In the genomic region with DNA sequence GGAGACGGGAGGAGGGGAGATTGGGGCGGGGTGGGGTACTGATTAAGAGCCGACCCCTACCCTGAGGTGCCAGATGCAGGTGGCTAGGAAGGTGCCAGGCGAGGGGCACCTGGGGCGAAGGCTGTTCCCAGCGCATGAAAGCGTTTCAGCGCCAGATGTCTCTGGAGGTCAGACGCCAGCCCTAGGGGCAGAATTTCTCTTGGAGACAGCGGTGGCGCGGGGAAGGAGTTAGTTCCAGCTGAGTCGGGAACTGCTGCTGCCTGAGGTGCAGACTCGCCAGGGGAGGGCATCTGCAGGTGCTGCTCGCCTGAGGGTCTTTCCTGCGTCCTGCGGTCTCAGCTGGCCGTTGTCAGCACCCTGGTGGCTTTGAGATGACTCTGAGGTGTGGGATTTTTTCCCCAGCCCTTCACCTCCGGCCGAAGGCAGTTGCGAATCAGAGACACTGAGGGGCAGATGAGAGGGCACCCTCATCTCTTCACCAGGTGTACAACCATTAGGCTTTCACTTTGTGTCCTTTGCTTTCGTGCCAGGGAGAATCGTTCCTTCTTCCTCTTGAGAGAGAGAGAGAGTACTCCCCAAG, we compare ENCODE assay signal across 8 cellular contexts. TPM values are rescaled to one million over a fixed set of nuclear protein-coding genes. Genes with fewer than 3 reads are reported as not detected.
DNase-seq lines count a peak whose midpoint lies in the region; ATAC-seq and TF ChIP-seq lines count a peak whose summit lies in the region.

No MANE protein-coding gene starts in this region.

- H3K79me2 ChIP-seq in osteoblast (ENCODE audit: insufficient read depth, low read length) = no peaks in the 10 kb centered on the region

- H3K36me3 ChIP-seq in osteoblast (ENCODE audit: insufficient read depth, low read length) = no peaks in the 10 kb centered on the region

- H3K4me2 ChIP-seq in osteoblast (ENCODE audit: insufficient read depth, low read length) = peak overlapping the region; percentile 73

- H3K4me3 Mint-ChIP-seq in HFFc6 = peak overlapping the region; percentile 74
- H3K4me3 Mint-ChIP-seq in activated T-cell treated with anti-CD3 and anti-CD28 coated beads, Interleukin-2, amount 50 U/mL, for 72 hours = peak overlapping the region; percentile 81 to 87

- peaks cover 19% of the 10 kb centered on the region for H3K4me1 Mint-ChIP-seq in HFFc6 (ENCODE audit: low read depth)
- H3K4me1 Mint-ChIP-seq in activated T-cell treated with anti-CD3 and anti-CD28 coated beads, Interleukin-2, amount 50 U/mL, for 72 hours (ENCODE audit: low read depth) = peaks cover 32% of the 10 kb centered on the region

- no peaks in the 10 kb centered on the region for H3K36me3 Mint-ChIP-seq in HFFc6 (ENCODE audit: low read depth)
- no peaks in the 10 kb centered on the region for H3K36me3 Mint-ChIP-seq in activated T-cell treated with anti-CD3 and anti-CD28 coated beads, Interleukin-2, amount 50 U/mL, for 72 hours (ENCODE audit: insufficient read depth in 2 of 2)

- peak; percentile 28 to 39 for ATAC-seq in activated T-cell treated with anti-CD3 and anti-CD28 coated beads, Interleukin-2, amount 50 U/mL, for 72 hours (replicated peaks in 1 of 2)
- no peak for ATAC-seq in GM18517 (IDR thresholded peaks at IDR 0.05; ENCODE audit: unreplicated experiment)

- H3K27me3 Mint-ChIP-seq in HFFc6 (ENCODE audit: insufficient read depth) = peaks cover 26% of the 10 kb centered on the region
- no peaks in the 10 kb centered on the region for H3K27me3 Mint-ChIP-seq in activated T-cell treated with anti-CD3 and anti-CD28 coated beads, Interleukin-2, amount 50 U/mL, for 72 hours (ENCODE audit: low read depth)

- peaks cover 73% of the 10 kb centered on the region for H3K27me3 ChIP-seq in osteoblast (ENCODE audit: insufficient read depth, low read length)

- TF ChIP-seq CTCF in HFFc6 (IDR thresholded peaks at IDR 0.05) = no peak
- no peak for TF ChIP-seq CTCF in osteoblast (IDR thresholded peaks at IDR 0.05; ENCODE audit: extremely low read depth, low read depth, low read length)

- H3K9me3 ChIP-seq in osteoblast (ENCODE audit: low read depth, low read length) = no peaks in the 10 kb centered on the region

- H3K4me3 ChIP-seq in osteoblast (ENCODE audit: insufficient read depth, low read length) = peak overlapping the region; percentile 61

- H4K20me1 ChIP-seq in osteoblast (ENCODE audit: insufficient read depth, low read length) = no peaks in the 10 kb centered on the region

- no peak overlapping the region for H3K27ac Mint-ChIP-seq in HFFc6
- no peak overlapping the region for H3K27ac Mint-ChIP-seq in activated T-cell treated with anti-CD3 and anti-CD28 coated beads, Interleukin-2, amount 50 U/mL, for 72 hours

- DNase-seq in DMS53 (lab: John Stamatoyannopoulos, UW) (peak; percentile 74), HFFc6 (no peak), NCI-H460 (ENCODE audit: extremely low read depth, low read depth) (peak; percentile 21), globus pallidus (ENCODE audit: low spot score) (peak; percentile 55), osteoblast (ENCODE audit: insufficient read length, low spot score, missing footprints) (peak; percentile 74), HK-2 (ENCODE audit: unreplicated experiment) (no peak)
- DNase-seq in activated T-cell treated with anti-CD3 and anti-CD28 coated beads, Interleukin-2, amount 50 U/mL, for 72 hours = peak; percentile 29 to 30

- no peaks in the 10 kb centered on the region for H3K9me3 Mint-ChIP-seq in HFFc6
- no peaks in the 10 kb centered on the region for H3K9me3 Mint-ChIP-seq in activated T-cell treated with anti-CD3 and anti-CD28 coated beads, Interleukin-2, amount 50 U/mL, for 72 hours

- no peak overlapping the region for H2AFZ ChIP-seq in osteoblast (ENCODE audit: low read length)

- H3K27ac ChIP-seq in osteoblast (ENCODE audit: low read depth, low read length) = no peak overlapping the region

- peaks cover 10% of the 10 kb centered on the region for H3K4me1 ChIP-seq in osteoblast (ENCODE audit: insufficient read depth, low read length)

RNA-seq across cellular contexts. Expression of a gene that starts 0.5 kb away (rescaled TPM):
- total RNA-seq in HFFc6 (2021; fragmentation: NEBNext Ultra II Directional; extraction: Animal tissue kit (Norgen Biotek cat#: 25700)) = under 1 TPM; 0.17 to 0.28 (median 0.21) TPM
- total RNA-seq in NCI-H460 (2014; rRNA removed; shearing (Covaris generic)) = 0.02 TPM in 1 of 2 replicates, not detected in the other
- polyA plus RNA-seq in NCI-H460 (2014; cell fraction: nucleus; rRNA removed) = 0.32 and 0.45 TPM in 2 replicates
- total RNA-seq in activated T-cell treated with anti-CD3 and anti-CD28 coated beads, Interleukin-2, amount 50 U/mL, for 72 hours = 1 to 10 TPM in 1 of 2 donors, under 1 TPM in 1; 0.69 to 1.9 TPM
- not detected in 2 replicates for total RNA-seq in osteoblast

RNA-seq across cellular contexts. Expression of a gene that starts 28.4 kb away (rescaled TPM):
- total RNA-seq in HFFc6 (2021; fragmentation: NEBNext Ultra II Directional; extraction: Animal tissue kit (Norgen Biotek cat#: 25700)) = 10 to 100 TPM in 2 of 6 experiments, 1 to 10 TPM in 4; 6.5 to 20.2 (median 7.3) TPM
- total RNA-seq in NCI-H460 (2014; rRNA removed; shearing (Covaris generic)) = 17.1 and 17.2 TPM in 2 replicates
- polyA plus RNA-seq in NCI-H460 (2014; cell fraction: nucleus; rRNA removed) = 19.6 and 25.9 TPM in 2 replicates
- total RNA-seq in activated T-cell treated with anti-CD3 and anti-CD28 coated beads, Interleukin-2, amount 50 U/mL, for 72 hours = 1 to 10 TPM; 4.3 to 4.8 TPM
- 12.7 and 16.3 TPM in 2 replicates for total RNA-seq in osteoblast

RNA-seq across cellular contexts. Expression of a gene that starts 52.4 kb away (rescaled TPM):
- total RNA-seq in HFFc6 (2021; fragmentation: NEBNext Ultra II Directional; extraction: Animal tissue kit (Norgen Biotek cat#: 25700)) = 10 to 100 TPM; 34.9 to 40.3 (median 37.9) TPM
- 27.3 and 34.5 TPM in 2 replicates for total RNA-seq in NCI-H460 (2014; rRNA removed; shearing (Covaris generic))
- 33.6 and 46.8 TPM in 2 replicates for polyA plus RNA-seq in NCI-H460 (2014; cell fraction: nucleus; rRNA removed)
- 100 to 1,000 TPM; 116 to 140 TPM for total RNA-seq in activated T-cell treated with anti-CD3 and anti-CD28 coated beads, Interleukin-2, amount 50 U/mL, for 72 hours
- total RNA-seq in osteoblast = 26.8 and 56.9 TPM in 2 replicates

Comparison
In these comparisons a context has a peak if more than half of its experiments do, and no peak if none do; other contexts are left out.
1. DNase-seq: peak in DMS53 (single experiment), NCI-H460 (single experiment), activated T-cell treated with anti-CD3 and anti-CD28 coated beads, Interleukin-2, amount 50 U/mL, for 72 hours (2 of 2), globus pallidus (single experiment) and osteoblast (single experiment); none in HFFc6 (single experiment) and HK-2 (single experiment).